15 cellular contexts compared by ENCODE assay signal in the genomic region with DNA sequence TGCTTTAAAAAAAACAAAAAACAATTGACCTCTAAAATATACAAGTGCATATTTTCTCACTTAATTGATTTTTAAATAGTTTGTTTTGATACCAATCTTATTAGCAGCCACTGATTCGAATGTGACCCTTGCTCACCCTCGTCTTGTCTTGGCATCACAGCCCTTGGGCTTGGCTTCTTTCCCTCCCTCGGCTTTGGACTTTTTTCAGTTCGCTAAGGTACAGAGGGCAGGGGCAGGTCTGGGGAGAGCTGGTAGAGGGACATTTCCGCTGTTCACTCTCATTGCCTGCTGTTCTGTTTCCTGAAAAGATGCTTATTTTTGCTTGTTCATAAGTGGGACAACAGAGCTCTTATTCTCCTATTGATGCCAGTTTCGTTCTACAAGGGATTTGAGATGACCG.
DNase-seq lines count a peak whose midpoint lies in the region; ATAC-seq and TF ChIP-seq lines count a peak whose summit lies in the region.
"Had no signal": no experiment of that assay in that cellular context is flagged by ENCODE, and none has a peak within 500 bp of the region (broad histone marks: within the 10 kb centered on the region; RNA-seq: fewer than 3 reads in every experiment).

No MANE protein-coding gene starts in this region.

- DNase-seq in CD4-positive, alpha-beta T cell = no peak
- DNase-seq in NCI-H2227 treated with DMSO at 0.1 percent for 48 hours (lab: John Stamatoyannopoulos, UW) (peak; percentile 14), left lobe of liver (ENCODE audit: low spot score) (peak; percentile 67), thyroid gland (peak; percentile 39 to 40), middle frontal gyrus (ENCODE audit: extremely low spot score, low spot score) (no peak), GM23248 (no peak), NCI-H187 (lab: John Stamatoyannopoulos, UW) (no peak)
- DNase-seq: 8988T, Calu3, DMS79 treated with DMSO at 0.1 percent for 48 hours, GF-D8 had no signal

- peak overlapping the region; percentile 20 for H3K4me3 Mint-ChIP-seq in CD4-positive, alpha-beta T cell
- H3K4me3 Mint-ChIP-seq: CD14-positive monocyte had no signal

- H3K9me3 Mint-ChIP-seq in CD4-positive, alpha-beta T cell = no peaks in the 10 kb centered on the region
- H3K9me3 Mint-ChIP-seq: CD8-positive, alpha-beta T cell had no signal

- POLR2A ChIA-PET in CD4-positive, alpha-beta T cell (lab: Charles Lee) = no interaction called here

- no peaks in the 10 kb centered on the region for H3K27me3 ChIP-seq in CD4-positive, alpha-beta T cell (ENCODE audit: control insufficient read depth, insufficient read depth, low read length)
- H3K27me3 ChIP-seq in thyroid gland (no peaks in the 10 kb centered on the region), GM23248 (replicated peaks; ENCODE audit: insufficient read depth) (no peaks in the 10 kb centered on the region)
- H3K27me3 ChIP-seq: BLaER1 had no signal

- H3F3A ChIP-seq in GM23248 (ENCODE audit: insufficient read depth) = no peaks in the 10 kb centered on the region

- H3K9me3 ChIP-seq in CD4-positive, alpha-beta T cell (ENCODE audit: control insufficient read depth, low read length) = no peaks in the 10 kb centered on the region
- H3K9me3 ChIP-seq in thyroid gland (no peaks in the 10 kb centered on the region), GM23248 (ENCODE audit: low read depth) (no peaks in the 10 kb centered on the region)
- H3K9me3 ChIP-seq: BLaER1, HAP-1 had no signal

- H3K27me3 Mint-ChIP-seq in CD4-positive, alpha-beta T cell = no peaks in the 10 kb centered on the region

- no peaks in the 10 kb centered on the region for H3K79me2 ChIP-seq in GM23248 (ENCODE audit: insufficient read depth)

- H3K4me3 ChIP-seq in thyroid gland (replicated peaks in 1 of 3) (no peak overlapping the region), GM23248 (no peak overlapping the region)
- H3K4me3 ChIP-seq: BLaER1, HAP-1 had no signal

- H3K27ac ChIP-seq in CD4-positive, alpha-beta T cell (ENCODE audit: low read depth, low read length) = no peak overlapping the region
- H3K27ac ChIP-seq in thyroid gland = no peak overlapping the region
- no peak overlapping the region for H3K27ac ChIP-seq in GM23248
- H3K27ac ChIP-seq: BLaER1 had no signal

- H3K4me1 ChIP-seq in thyroid gland (peaks cover 0 to 4% of the 10 kb centered on the region in 2 donors), GM23248 (ENCODE audit: insufficient read depth) (no peaks in the 10 kb centered on the region)
- H3K4me1 ChIP-seq: BLaER1, HAP-1 had no signal

- no peak overlapping the region for H3K4me2 ChIP-seq in GM23248 (ENCODE audit: unreplicated experiment)
- H3K4me2 ChIP-seq: BLaER1 had no signal

- in situ Hi-C loops in GM23248 (cut with MboI) = no loop called here

- no peak for ATAC-seq in CD4-positive, alpha-beta T cell (ENCODE audit: poor library complexity)
- peak; percentile 94 for ATAC-seq in left lobe of liver

- intact Hi-C loops in CD4-positive, alpha-beta T cell (cut with DNase I, micrococcal nuclease) = no loop called here
- intact Hi-C loops in thyroid gland (cut with DNase I) = no loop called here

- TF ChIP-seq CTCF in CD4-positive, alpha-beta T cell (IDR thresholded peaks at IDR 0.05) = no peak
- TF ChIP-seq CTCF in thyroid gland (IDR thresholded peaks at IDR 0.05) = no peak

- no peaks in the 10 kb centered on the region for H3K36me3 Mint-ChIP-seq in CD4-positive, alpha-beta T cell (ENCODE audit: low read depth)
- H3K36me3 Mint-ChIP-seq: CD14-positive monocyte; CD8-positive, alpha-beta T cell had no signal

- no peaks in the 10 kb centered on the region for H4K20me1 ChIP-seq in GM23248 (ENCODE audit: insufficient read depth)
- H4K20me1 ChIP-seq: BLaER1 had no signal

- TF ChIP-seq POLR2A in thyroid gland (IDR thresholded peaks at IDR 0.05) = no peak

- H3K36me3 ChIP-seq in thyroid gland (no peaks in the 10 kb centered on the region), GM23248 (ENCODE audit: low read depth) (no peaks in the 10 kb centered on the region)
- H3K36me3 ChIP-seq: BLaER1, HAP-1 had no signal

- 45 to 53% methylated on average over 7 of the region's 7 CpGs for WGBS in thyroid gland, 2 donors
- 62 to 67% methylated on average over 7 of the region's 7 CpGs for WGBS in GM23248 (ENCODE audit: low coverage in 1 of 2, low lambda C conversion rate in 2 of 2, missing lambda C conversion rate in 2 of 2), 2 experiments

- H3K4me1 Mint-ChIP-seq in CD4-positive, alpha-beta T cell (ENCODE audit: low read depth) = peaks cover 30% of the 10 kb centered on the region

- CTCF ChIA-PET in CD4-positive, alpha-beta T cell (lab: Charles Lee) = no interaction called here

- no peaks in the 10 kb centered on the region for H3K9me2 ChIP-seq in GM23248 (ENCODE audit: insufficient read depth)

- no peak overlapping the region for H3K9ac ChIP-seq in GM23248
- H3K9ac ChIP-seq: BLaER1 had no signal

- no peak overlapping the region for H2AFZ ChIP-seq in GM23248

- no peak overlapping the region for H3K27ac Mint-ChIP-seq in CD4-positive, alpha-beta T cell

Comparison
In these comparisons a context has a peak if more than half of its experiments do, and no peak if none do; other contexts are left out.
1. DNase-seq: peak in NCI-H2227 treated with DMSO at 0.1 percent for 48 hours (single experiment), left lobe of liver (single experiment) and thyroid gland (2 of 2); none in CD4-positive, alpha-beta T cell (0 of 10), middle frontal gyrus (single experiment), GM23248 (single experiment) and NCI-H187 (0 of 2).